In the genomic region with DNA sequence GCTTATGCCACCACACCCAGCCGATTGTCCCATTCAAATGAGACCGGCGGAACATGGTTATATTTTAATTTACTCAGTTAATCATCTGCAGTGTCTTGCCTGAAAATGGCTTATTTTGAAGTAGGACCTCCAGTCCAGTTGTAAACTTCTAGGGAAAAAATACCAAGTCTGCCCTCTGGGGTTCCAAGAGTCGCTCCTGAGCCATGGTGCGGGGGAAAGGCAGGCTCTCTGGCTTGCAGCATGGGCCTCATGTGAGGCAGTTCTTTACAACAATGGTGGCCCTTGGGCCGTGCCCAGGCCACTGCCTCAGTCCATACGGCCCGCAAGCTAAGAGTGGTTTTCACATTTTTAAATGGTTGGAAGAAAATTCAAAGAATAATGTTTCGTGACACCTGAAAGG, we compare ENCODE assay signal across 17 cellular contexts.
"Had no signal": no experiment of that assay in that cellular context is flagged by ENCODE, and none has a peak within 500 bp of the region (broad histone marks: within the 10 kb centered on the region; RNA-seq: fewer than 3 reads in every experiment).

No MANE protein-coding gene starts in this region.

- FAIRE-seq: islet of Langerhans had no signal

- H3K4me1 ChIP-seq: breast epithelium, gastrocnemius medialis had no signal

- H3K36me3 Mint-ChIP-seq: activated naive CD4-positive, alpha-beta T cell treated with anti-CD3 and anti-CD28 coated beads, Interleukin-2, amount 10 ng/mL, durations not matched to agents 7 days and 5 days had no signal

- H3K27ac Mint-ChIP-seq: activated naive CD4-positive, alpha-beta T cell treated with anti-CD3 and anti-CD28 coated beads, Interleukin-2, amount 10 ng/mL, durations not matched to agents 7 days and 5 days; effector memory CD8-positive, alpha-beta T cell had no signal

- H3K4me3 ChIP-seq: ascending aorta, breast epithelium, gastrocnemius medialis, heart left ventricle, left lung, sigmoid colon, thoracic aorta had no signal

- H3K27ac ChIP-seq: ascending aorta, breast epithelium, gastrocnemius medialis, heart left ventricle, left lung, sigmoid colon, thoracic aorta had no signal

- H3K4me3 Mint-ChIP-seq: activated naive CD4-positive, alpha-beta T cell treated with anti-CD3 and anti-CD28 coated beads, Interleukin-2, amount 10 ng/mL, durations not matched to agents 7 days and 5 days; effector memory CD8-positive, alpha-beta T cell; naive B cell had no signal

- H3K27me3 ChIP-seq: ascending aorta, breast epithelium, gastrocnemius medialis, heart left ventricle, left lung, sigmoid colon had no signal

- H3K36me3 ChIP-seq: breast epithelium had no signal

- H3K9me3 ChIP-seq: ascending aorta, breast epithelium, gastrocnemius medialis, heart left ventricle, left lung, sigmoid colon, thoracic aorta had no signal

- H3K9me3 Mint-ChIP-seq: activated naive CD4-positive, alpha-beta T cell treated with anti-CD3 and anti-CD28 coated beads, Interleukin-2, amount 10 ng/mL, durations not matched to agents 7 days and 5 days; effector memory CD8-positive, alpha-beta T cell; naive B cell had no signal

- H3K27me3 Mint-ChIP-seq: activated naive CD4-positive, alpha-beta T cell treated with anti-CD3 and anti-CD28 coated beads, Interleukin-2, amount 10 ng/mL, durations not matched to agents 7 days and 5 days; effector memory CD8-positive, alpha-beta T cell; naive B cell had no signal

- DNase-seq: activated CD4-positive, alpha-beta T cell treated with anti-CD3 and anti-CD28 coated beads, Interleukin-2, amount 50 U/mL, for 1 hour; activated naive CD4-positive, alpha-beta T cell treated with anti-CD3 and anti-CD28 coated beads, Interleukin-2, amount 10 ng/mL, durations not matched to agents 7 days and 5 days; activated T-cell treated with anti-CD3 and anti-CD28 coated beads for 4 hours; dermis blood vessel endothelial cell; effector memory CD8-positive, alpha-beta T cell; erythroblast; gastrocnemius medialis; heart left ventricle; left lung; mammary epithelial cell; naive B cell; sigmoid colon; stimulated activated CD4-positive, alpha-beta T cell treated with anti-CD3 and anti-CD28 coated beads, Interleukin-2, amount 100 ng/mL, for 24 hours had no signal
